Comparison of ENCODE assay signal across 24 cellular contexts in genomic region chr3:17558565-17558964, GRCh38.
"Had no signal": no experiment of that assay in that cellular context is flagged by ENCODE, and none has a peak within 500 bp of the region (broad histone marks: within the 10 kb centered on the region; RNA-seq: fewer than 3 reads in every experiment).

No MANE protein-coding gene starts in this region.

- H3K9me3 ChIP-seq: colonic mucosa, esophagus muscularis mucosa, esophagus squamous epithelium, gastrocnemius medialis, gastroesophageal sphincter, heart right ventricle had no signal

- H3K36me3 ChIP-seq: colonic mucosa, esophagus muscularis mucosa, esophagus squamous epithelium, gastrocnemius medialis, heart left ventricle, heart right ventricle had no signal

- DNase-seq: colonic mucosa; cortex of kidney; dermis blood vessel endothelial cell; dorsolateral prefrontal cortex; effector CD4-positive, alpha-beta T cell; effector CD8-positive, alpha-beta T cell; effector memory CD4-positive, alpha-beta T cell; effector memory CD8-positive, alpha-beta T cell; endodermal cell; erythroblast; esophagus squamous epithelium; foreskin fibroblast; foreskin melanocyte; gastrocnemius medialis; glutamatergic neuron; head of caudate nucleus; heart left ventricle; heart right ventricle had no signal

- H3K27me3 ChIP-seq: colonic mucosa, dorsolateral prefrontal cortex, esophagus muscularis mucosa, esophagus squamous epithelium, gastrocnemius medialis, gastroesophageal sphincter, heart left ventricle, heart right ventricle had no signal

- ATAC-seq: effector memory CD8-positive, alpha-beta T cell; esophagus mucosa; gastrocnemius medialis; gastroesophageal sphincter; heart left ventricle; heart right ventricle had no signal

- H3K27ac ChIP-seq: colonic mucosa, coronary artery, dorsolateral prefrontal cortex, epithelial cell of prostate, esophagus muscularis mucosa, esophagus squamous epithelium, gastrocnemius medialis, gastroesophageal sphincter, heart left ventricle, heart right ventricle had no signal

- H3K4me1 ChIP-seq: colonic mucosa, esophagus squamous epithelium, gastroesophageal sphincter had no signal

- H3K4me3 ChIP-seq: colonic mucosa, coronary artery, dorsolateral prefrontal cortex, esophagus muscularis mucosa, esophagus squamous epithelium, gastrocnemius medialis, gastroesophageal sphincter, heart left ventricle, heart right ventricle had no signal

- FAIRE-seq: endothelial cell of umbilical vein had no signal
